In the genomic region with DNA sequence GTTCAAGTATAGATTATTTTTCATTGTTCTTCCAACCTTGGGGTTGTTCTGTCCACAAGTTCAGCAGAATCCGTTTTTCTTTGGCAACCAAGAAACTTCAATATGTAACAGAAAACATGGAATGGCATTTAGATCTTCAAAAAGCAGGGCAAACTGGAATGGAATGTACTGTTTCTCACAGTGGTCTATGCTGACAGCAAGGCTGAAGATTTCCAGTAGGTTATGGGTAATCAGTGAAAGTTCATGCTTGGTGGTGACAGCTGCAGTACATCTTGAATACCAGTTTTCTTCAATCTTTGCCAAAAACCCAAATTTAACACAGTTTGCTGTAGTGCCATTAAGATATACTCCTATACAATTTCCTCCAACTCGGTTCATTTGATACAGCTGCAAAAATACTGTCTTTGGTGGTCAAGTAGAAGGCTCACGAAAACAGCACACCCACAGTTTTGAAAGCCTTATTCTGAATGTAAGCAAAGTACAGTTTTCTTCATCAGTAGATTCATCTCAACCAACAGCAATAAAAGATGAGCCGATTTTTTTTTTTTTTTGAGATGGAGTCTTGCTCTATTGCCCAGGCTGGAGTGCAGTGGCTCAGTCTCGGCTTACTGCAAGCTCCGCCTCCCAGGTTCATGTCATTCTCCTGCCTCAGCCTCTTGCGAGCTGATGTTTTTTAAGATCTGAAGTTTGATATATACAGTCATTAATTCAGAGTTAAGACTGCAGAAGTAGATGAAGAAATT, we compare ENCODE assay signal across 19 cellular contexts. TPM values are rescaled to one million over a fixed set of nuclear protein-coding genes. Genes with fewer than 3 reads are reported as not detected.
DNase-seq lines count a peak whose midpoint lies in the region; ATAC-seq, FAIRE-seq and TF ChIP-seq lines count a peak whose summit lies in the region.
"Had no signal": no experiment of that assay in that cellular context is flagged by ENCODE, and none has a peak within 500 bp of the region (broad histone marks: within the 10 kb centered on the region; RNA-seq: fewer than 3 reads in every experiment).

No MANE protein-coding gene starts in this region.

- CTCF ChIA-PET in activated CD4-positive, alpha-beta T cell treated with anti-CD3 and anti-CD28 coated beads for 36 hours (lab: Charles Lee), result interaction anchor here (1.0 to 2.0 kb wide), 3 partner anchors 12 to 83 kb away, joined by 3 to 6 read pairs (median 6); partner anchors contain the start of gene RACK1
- CTCF ChIA-PET in GM12878 (lab: Yijun Ruan, JAX), result interaction anchor here (1.2 to 1.9 kb wide), 3 partner anchors 8 to 68 kb away, joined by 5 to 6 read pairs (median 5); partner anchors contain the start of gene RACK1

- no peak overlapping the region for H3K4me3 Mint-ChIP-seq in activated CD4-positive, alpha-beta T cell treated with anti-CD3 and anti-CD28 coated beads for 36 hours
- no peak overlapping the region for H3K4me3 Mint-ChIP-seq in osteocyte (ENCODE audit: unreplicated experiment)
- H3K4me3 Mint-ChIP-seq in H9, result no peak overlapping the region

- H3K56ac ChIP-seq in H9 (ENCODE audit: insufficient read length, low read depth, low read length), result no peak overlapping the region

- H2AFZ ChIP-seq in GM12878 (ENCODE audit: control insufficient read depth, low read depth, low read length) (no peak overlapping the region), H9 (ENCODE audit: low read length) (no peak overlapping the region)

- no peaks in the 10 kb centered on the region for H3K4me1 ChIP-seq in GM12878 (ENCODE audit: control insufficient read depth, insufficient read depth, low read length)
- no peaks in the 10 kb centered on the region; the same call in 1 of the 2 replicates for H3K4me1 ChIP-seq in H9 (ENCODE audit: insufficient read depth, low read length)

- peaks cover 85% of the 10 kb centered on the region for H3K79me2 ChIP-seq in GM12878 (ENCODE audit: control insufficient read depth, insufficient read depth, low read length)
- peaks cover 20% of the 10 kb centered on the region for H3K79me2 ChIP-seq in H9 (ENCODE audit: insufficient read depth, low read length)

- no peaks in the 10 kb centered on the region for H3K27me3 Mint-ChIP-seq in activated CD4-positive, alpha-beta T cell treated with anti-CD3 and anti-CD28 coated beads for 36 hours
- H3K27me3 Mint-ChIP-seq in osteocyte (ENCODE audit: unreplicated experiment) (no peaks in the 10 kb centered on the region), H9 (ENCODE audit: low read depth) (no peaks in the 10 kb centered on the region)

- TF ChIP-seq EP300 in GM12878 (IDR thresholded peaks at IDR 0.05; ENCODE audit: borderline replicate concordance in 1 of 2, control insufficient read depth in 1 of 2, low read depth in 2 of 2, low read length in 2 of 2), result no peak

- H3K4me3 ChIP-seq in GM12878, result 0 out of 2 replicates have a peak overlapping the region, but pooled peaks have one; percentile 2
- H3K4me3 ChIP-seq: coronary artery, sigmoid colon, upper lobe of right lung had no signal

- ATAC-seq in activated CD4-positive, alpha-beta T cell treated with anti-CD3 and anti-CD28 coated beads for 36 hours, result no peak
- ATAC-seq in GM12878, result no peak
- ATAC-seq in GM19395 (IDR thresholded peaks at IDR 0.05; ENCODE audit: unreplicated experiment), result no peak
- ATAC-seq: upper lobe of right lung had no signal

- no peaks in the 10 kb centered on the region for H3K9me3 Mint-ChIP-seq in activated CD4-positive, alpha-beta T cell treated with anti-CD3 and anti-CD28 coated beads for 36 hours (ENCODE audit: low read depth)
- H3K9me3 Mint-ChIP-seq in osteocyte (ENCODE audit: unreplicated experiment) (no peaks in the 10 kb centered on the region), H9 (no peaks in the 10 kb centered on the region)

- peaks cover 4% of the 10 kb centered on the region for H3K79me1 ChIP-seq in H9 (ENCODE audit: insufficient read depth, low read depth, low read length, poor library complexity, severe bottlenecking)

- no TSS peak for BruUV-seq in GM12878 (replicated peaks; lab: Mats Ljungman, UMichigan)

- no peak for TF ChIP-seq RAD21 in GM12878 (IDR thresholded peaks at IDR 0.05; ENCODE audit: insufficient read depth, low read depth, low read length)

- H3T11ph ChIP-seq in H9 (ENCODE audit: low read length), result no peak overlapping the region

- 87% methylated on average over 7 of the region's 7 CpGs for WGBS in GM12878 (ENCODE audit: insufficient coverage, insufficient replicate concordance, low lambda C conversion rate, missing lambda C conversion rate)
- WGBS in H9 (ENCODE audit: extremely low coverage, insufficient read length, low lambda C conversion rate), result no CpG with 5 or more reads among the region's 7 CpGs

- no peak overlapping the region for H2BK5ac ChIP-seq in H9 (ENCODE audit: insufficient read length, low read length)

- no peaks in the 10 kb centered on the region for H3K27me3 ChIP-seq in GM12878 (replicated peaks in 1 of 2; ENCODE audit: control insufficient read depth in 2 of 2, insufficient read depth in 2 of 2, low read length in 1 of 2)
- no peaks in the 10 kb centered on the region for H3K27me3 ChIP-seq in H9 (ENCODE audit: insufficient read depth, low read length)
- H3K27me3 ChIP-seq: sigmoid colon, upper lobe of right lung had no signal

- TF ChIP-seq CTCF in GM12878 (IDR thresholded peaks at IDR 0.05 in 2 of 3, conservative IDR thresholded peaks at IDR 0.05 in 1 of 3; ENCODE audit: control insufficient read depth in 2 of 3, extremely low read depth in 1 of 3, insufficient read depth in 1 of 3, low read depth in 3 of 3, low read length in 3 of 3) (no peak), osteocyte (IDR thresholded peaks at IDR 0.05) (no peak), H9 (conservative IDR thresholded peaks at IDR 0.05) (no peak)

- no peak overlapping the region for H3K23ac ChIP-seq in H9 (ENCODE audit: insufficient read length, low read depth, low read length)

- no peak overlapping the region for H2AK5ac ChIP-seq in H9 (ENCODE audit: insufficient read length, low read length)

- H3K4me2 ChIP-seq in GM12878 (ENCODE audit: control insufficient read depth, insufficient read depth), result no peak overlapping the region
- no peak overlapping the region for H3K4me2 ChIP-seq in H9 (ENCODE audit: insufficient read depth, insufficient read length, low read length)

- H2BK20ac ChIP-seq in H9 (ENCODE audit: low read depth, low read length, poor library complexity, severe bottlenecking), result no peak overlapping the region

- DNase-seq in activated CD4-positive, alpha-beta T cell treated with anti-CD3 and anti-CD28 coated beads for 36 hours, result no peak
- DNase-seq in activated CD4-positive, alpha-beta T cell treated with anti-CD3 and anti-CD28 coated beads for 1 hour, result no peak
- peak; percentile 69 for DNase-seq in LHCN-M2 (ENCODE audit: low read depth)
- no peak for DNase-seq in GM12878 (ENCODE audit: low read depth, low spot score)
- no peak for DNase-seq in osteocyte (ENCODE audit: extremely low spot score, unreplicated experiment)
- no peak for DNase-seq in kidney glomerular epithelial cell (lab: John Stamatoyannopoulos, UW)
- DNase-seq in H9, result no peak
- DNase-seq: activated T-cell treated with anti-CD3 and anti-CD28 coated beads, Interleukin-2, amount 50 U/mL, for 48 hours; NCI-H2107; NCI-H69; sigmoid colon; stimulated activated CD4-positive, alpha-beta T cell treated with anti-CD3 and anti-CD28 coated beads, Interleukin-4, amount 100 ng/mL, for 4 hours; T-helper 2 cell; upper lobe of right lung had no signal

- FAIRE-seq in GM12878 (lab: Jason Lieb, UNC), result no peak
- FAIRE-seq: GM12892, H54 had no signal

- H3K4ac ChIP-seq in H9 (ENCODE audit: low read depth, low read length), result no peak overlapping the region

- peaks cover 0 to 13% of the 10 kb centered on the region in 2 experiments; a peak in 2 of 4 replicates for H3K36me3 ChIP-seq in GM12878 (ENCODE audit: control insufficient read depth in 2 of 2, insufficient read depth in 2 of 2, low read length in 1 of 2)

- RAD21 ChIA-PET in GM12878 (lab: Charles Lee; ENCODE audit: unreplicated experiment), result interaction anchor here (1.0 kb wide), 1 partner anchor 12 kb away, joined by 3 read pairs; no protein-coding TSS in a partner anchor

- in situ Hi-C loops in GM12878 (cut with MboI), result loop anchor here (10.0 kb wide), 1 partner anchor 71 kb away; no protein-coding TSS in a partner anchor

- no peak for TF ChIP-seq POLR2A in GM12878 (IDR thresholded peaks at IDR 0.05; ENCODE audit: low read depth, low read length)

- H3K27ac ChIP-seq in GM12878 (ENCODE audit: control insufficient read depth, insufficient read depth), result no peak overlapping the region
- no peak overlapping the region for H3K27ac ChIP-seq in H9 (ENCODE audit: insufficient read length, low read depth, low read length)
- H3K27ac ChIP-seq: coronary artery, epithelial cell of prostate, sigmoid colon, upper lobe of right lung had no signal

- peak overlapping the region; percentile 81 for H3K27ac Mint-ChIP-seq in activated CD4-positive, alpha-beta T cell treated with anti-CD3 and anti-CD28 coated beads for 36 hours
- H3K27ac Mint-ChIP-seq in osteocyte (ENCODE audit: unreplicated experiment) (peak overlapping the region; percentile 28), H9 (no peak overlapping the region; a peak in 1 of 7 replicates)

- intact Hi-C loops in activated CD4-positive, alpha-beta T cell treated with anti-CD3 and anti-CD28 coated beads for 36 hours (cut with DNase I, micrococcal nuclease), result no loop called here
- intact Hi-C loops in GM12878 (cut with micrococcal nuclease; ENCODE audit: unreplicated experiment), result no loop called here

- SMC1A ChIA-PET in GM12878 (lab: Charles Lee; ENCODE audit: uncharacterized antibody, unreplicated experiment), result interaction anchor here (0.6 to 1.5 kb wide), 5 partner anchors 11 to 454 kb away, joined by 3 to 6 read pairs (median 3); partner anchors contain the start of gene MGAT1

- peaks cover 13% of the 10 kb centered on the region for H3K23me2 ChIP-seq in H9 (ENCODE audit: insufficient read length, low read depth, low read length, poor library complexity, severe bottlenecking)

- H4K5ac ChIP-seq in H9 (ENCODE audit: insufficient read length, low read depth, low read length), result no peak overlapping the region

- no peaks in the 10 kb centered on the region for H3K9me3 ChIP-seq in GM12878 (replicated peaks; ENCODE audit: control insufficient read depth, insufficient read depth, low read length)
- no peaks in the 10 kb centered on the region for H3K9me3 ChIP-seq in H9 (ENCODE audit: control insufficient read depth, low read depth, low read length)
- H3K9me3 ChIP-seq: sigmoid colon, upper lobe of right lung had no signal

- no peak overlapping the region for H4K8ac ChIP-seq in H9 (replicated peaks; ENCODE audit: insufficient read length, low read depth, low read length)

- peaks cover 47% of the 10 kb centered on the region for H3K36me3 Mint-ChIP-seq in activated CD4-positive, alpha-beta T cell treated with anti-CD3 and anti-CD28 coated beads for 36 hours (ENCODE audit: low read depth)
- H3K36me3 Mint-ChIP-seq in osteocyte (ENCODE audit: unreplicated experiment) (peaks cover 26% of the 10 kb centered on the region), H9 (ENCODE audit: insufficient read depth in 1 of 3, low read depth in 3 of 3) (peaks cover 15 to 47% (median 39%) of the 10 kb centered on the region in 3 experiments; a peak in 6 of 7 replicates)

- H4K91ac ChIP-seq in H9 (ENCODE audit: insufficient read length, low read depth, low read length), result no peak overlapping the region

- POLR2A ChIA-PET in activated CD4-positive, alpha-beta T cell treated with anti-CD3 and anti-CD28 coated beads for 36 hours (lab: Charles Lee), result interaction anchor here (1.3 kb wide), 1 partner anchor 12 kb away, joined by 6 read pairs; the partner anchor contains the start of gene RACK1
- POLR2A ChIA-PET in GM12878 (lab: Charles Lee), result interaction anchor here (0.6 kb wide), 1 partner anchor 100 kb away, joined by 4 read pairs; no protein-coding TSS in a partner anchor

- no peaks in the 10 kb centered on the region for H4K20me1 ChIP-seq in GM12878 (ENCODE audit: control insufficient read depth, insufficient read depth)
- no peaks in the 10 kb centered on the region for H4K20me1 ChIP-seq in H9 (ENCODE audit: control insufficient read depth, insufficient read depth, insufficient read length)

- no peak overlapping the region for H3K18ac ChIP-seq in H9 (ENCODE audit: insufficient read length, low read depth, low read length)

- H2BK120ac ChIP-seq in H9 (ENCODE audit: low read depth, low read length, poor library complexity, severe bottlenecking), result no peak overlapping the region

- H2BK15ac ChIP-seq in H9 (ENCODE audit: low read depth, low read length), result no peak overlapping the region

- no peak overlapping the region for H3K9ac ChIP-seq in GM12878 (ENCODE audit: control insufficient read depth, insufficient read depth, low read length)
- no peak overlapping the region for H3K9ac ChIP-seq in H9 (ENCODE audit: extremely low read depth, insufficient read length, low read length)

- peaks cover 61% of the 10 kb centered on the region for H3K4me1 Mint-ChIP-seq in activated CD4-positive, alpha-beta T cell treated with anti-CD3 and anti-CD28 coated beads for 36 hours
- peaks cover 69% of the 10 kb centered on the region for H3K4me1 Mint-ChIP-seq in osteocyte (ENCODE audit: unreplicated experiment)
- H3K4me1 Mint-ChIP-seq in H9, result peaks cover 26 to 32% of the 10 kb centered on the region in 2 experiments

- H2BK12ac ChIP-seq in H9 (ENCODE audit: insufficient read length, low read depth, low read length), result no peak overlapping the region

- H3K14ac ChIP-seq in H9 (ENCODE audit: insufficient read depth, low read length), result no peak overlapping the region

RNA-seq across cellular contexts. Expression of gene TRIM52, which starts 4.9 kb away (rescaled TPM):
- 10 to 100 TPM; 10.4 to 13.1 TPM for total RNA-seq in activated CD4-positive, alpha-beta T cell treated with anti-CD3 and anti-CD28 coated beads for 36 hours
- total RNA-seq in LHCN-M2 (2014; rRNA removed), result 3.4 and 5.7 TPM in 2 replicates
- polyA plus RNA-seq in LHCN-M2 (2012), result 3.0 TPM
- total RNA-seq in GM12878 (2013; cell fraction: nucleolus; rRNA removed), result 46.6 and 48.5 TPM in 2 replicates
- total RNA-seq in GM12878 (2014; rRNA removed), result 6.5 and 7.1 TPM in 2 replicates
- total RNA-seq in GM12878 (2014; rRNA removed; fragmentation: Illumina TruSeq; extraction: Trizol), result 10.1 and 11.5 TPM in 2 replicates
- total RNA-seq in GM12878 (2021), result 8.4 and 8.6 TPM in 2 replicates
- polyA plus RNA-seq in GM12878 (2011; ENCODE audit: low read depth), result 5.9 TPM
- 24.3 and 34.0 TPM in 2 replicates for polyA plus RNA-seq in GM12878 (2011; rRNA removed)
- 12.3 and 13.7 TPM in 2 replicates for polyA plus RNA-seq in GM12878 (2011; cell fraction: cytosol; rRNA removed)
- polyA plus RNA-seq in GM12878 (2011; cell fraction: nucleus; rRNA removed), result 31.5 and 38.7 TPM in 2 replicates
- 10.7 and 12.3 TPM in 2 replicates for polyA plus RNA-seq in GM12878 (2012)
- polyA plus RNA-seq in GM12878 (2014; fragmentation: Illumina TruSeq; extraction: Trizol), result 12.4 and 14.7 TPM in 2 replicates
- 1 to 10 TPM; 1.4 to 3.4 TPM for polyA plus RNA-seq in GM12878 (2014; fragmentation: Nextera tagmentation; extraction: Ambion mirVana)
- polyA plus RNA-seq in GM12878 (2014; rRNA removed), result 11.6 and 13.4 TPM in 2 replicates
- 1 to 10 TPM; 6.8 to 7.9 TPM for polyA plus RNA-seq in GM12878 (2016; fragmentation: Nextera tagmentation; extraction: Ambion mirVana)
- 19.5 and 28.6 TPM in 2 replicates for polyA minus RNA-seq in GM12878 (2011; rRNA and poly(A)+ RNA removed)
- polyA minus RNA-seq in GM12878 (2011; cell fraction: cytosol; rRNA and poly(A)+ RNA removed), result 6.1 and 7.9 TPM in 2 replicates
- polyA minus RNA-seq in GM12878 (2011; cell fraction: nucleus; rRNA and poly(A)+ RNA removed), result 15.4 and 24.9 TPM in 2 replicates
- total RNA-seq in osteocyte, result 12.8 and 13.7 TPM in 2 replicates
- total RNA-seq in H9 (2021), result 5.1 and 5.7 TPM in 2 replicates

RNA-seq across cellular contexts. Expression of gene RACK1, which starts 12.3 kb away (rescaled TPM):
- total RNA-seq in activated CD4-positive, alpha-beta T cell treated with anti-CD3 and anti-CD28 coated beads for 36 hours, result 1,000 to 10,000 TPM; 2,724 to 3,901 TPM
- total RNA-seq in LHCN-M2 (2014; rRNA removed), result 2,805 and 3,118 TPM in 2 replicates
- 3,165 TPM for polyA plus RNA-seq in LHCN-M2 (2012)
- 1,060 and 1,082 TPM in 2 replicates for total RNA-seq in GM12878 (2013; cell fraction: nucleolus; rRNA removed)
- total RNA-seq in GM12878 (2014; rRNA removed), result 6,385 and 6,584 TPM in 2 replicates
- 4,111 and 4,251 TPM in 2 replicates for total RNA-seq in GM12878 (2014; rRNA removed; fragmentation: Illumina TruSeq; extraction: Trizol)
- 2,742 and 2,873 TPM in 2 replicates for total RNA-seq in GM12878 (2021)
- polyA plus RNA-seq in GM12878 (2011; ENCODE audit: low read depth), result 2,498 TPM
- polyA plus RNA-seq in GM12878 (2011; rRNA removed), result 2,058 and 4,963 TPM in 2 replicates
- 6,471 and 7,747 TPM in 2 replicates for polyA plus RNA-seq in GM12878 (2011; cell fraction: cytosol; rRNA removed)
- polyA plus RNA-seq in GM12878 (2011; cell fraction: nucleus; rRNA removed), result 2,792 and 3,345 TPM in 2 replicates
- 4,319 and 4,635 TPM in 2 replicates for polyA plus RNA-seq in GM12878 (2012)
- 2,869 and 4,083 TPM in 2 replicates for polyA plus RNA-seq in GM12878 (2014; fragmentation: Illumina TruSeq; extraction: Trizol)
- polyA plus RNA-seq in GM12878 (2014; fragmentation: Nextera tagmentation; extraction: Ambion mirVana), result 1,000 to 10,000 TPM; 3,729 to 5,412 TPM
- polyA plus RNA-seq in GM12878 (2014; rRNA removed), result 5,813 and 5,897 TPM in 2 replicates
- polyA plus RNA-seq in GM12878 (2016; fragmentation: Nextera tagmentation; extraction: Ambion mirVana), result 1,000 to 10,000 TPM; 1,365 to 1,424 TPM
- polyA minus RNA-seq in GM12878 (2011; rRNA and poly(A)+ RNA removed), result 6,568 and 9,193 TPM in 2 replicates
- polyA minus RNA-seq in GM12878 (2011; cell fraction: cytosol; rRNA and poly(A)+ RNA removed), result 1,862 and 1,930 TPM in 2 replicates
- 910 and 1,213 TPM in 2 replicates for polyA minus RNA-seq in GM12878 (2011; cell fraction: nucleus; rRNA and poly(A)+ RNA removed)
- total RNA-seq in osteocyte, result 1,869 and 1,921 TPM in 2 replicates
- 2,548 and 2,552 TPM in 2 replicates for total RNA-seq in H9 (2021)

RNA-seq across cellular contexts. Expression of gene TRIM41, which starts 32.9 kb away (rescaled TPM):
- total RNA-seq in activated CD4-positive, alpha-beta T cell treated with anti-CD3 and anti-CD28 coated beads for 36 hours, result 10 to 100 TPM; 27.0 to 30.7 TPM
- total RNA-seq in LHCN-M2 (2014; rRNA removed) (14.4 and 18.8 TPM in 2 replicates), GM12878 (2014; rRNA removed) (16.0 and 17.2 TPM in 2 replicates), GM12878 (2014; rRNA removed; fragmentation: Illumina TruSeq; extraction: Trizol) (10.5 and 10.6 TPM in 2 replicates), GM12878 (2021) (24.6 and 28.9 TPM in 2 replicates), osteocyte (25.2 and 27.1 TPM in 2 replicates), H9 (2021) (33.5 and 34.2 TPM in 2 replicates)
- 22.9 TPM for polyA plus RNA-seq in LHCN-M2 (2012)
- 30.1 and 34.3 TPM in 2 replicates for total RNA-seq in GM12878 (2013; cell fraction: nucleolus; rRNA removed)
- 11.5 TPM for polyA plus RNA-seq in GM12878 (2011; ENCODE audit: low read depth)
- polyA plus RNA-seq in GM12878 (2011; rRNA removed) (14.8 and 17.7 TPM in 2 replicates), GM12878 (2014; fragmentation: Illumina TruSeq; extraction: Trizol) (9.4 and 10.6 TPM in 2 replicates), GM12878 (2014; fragmentation: Nextera tagmentation; extraction: Ambion mirVana) (1 to 10 TPM; 1.0 to 3.2 TPM), GM12878 (2014; rRNA removed) (21.5 and 24.4 TPM in 2 replicates), GM12878 (2016; fragmentation: Nextera tagmentation; extraction: Ambion mirVana) (1 to 10 TPM; 5.2 to 5.5 TPM)
- 16.4 and 21.9 TPM in 2 replicates for polyA plus RNA-seq in GM12878 (2011; cell fraction: cytosol; rRNA removed)
- 173 and 195 TPM in 2 replicates for polyA plus RNA-seq in GM12878 (2011; cell fraction: nucleus; rRNA removed)
- polyA plus RNA-seq in GM12878 (2012), result 21.7 and 28.2 TPM in 2 replicates
- polyA minus RNA-seq in GM12878 (2011; rRNA and poly(A)+ RNA removed), result 8.6 and 10.9 TPM in 2 replicates
- polyA minus RNA-seq in GM12878 (2011; cell fraction: cytosol; rRNA and poly(A)+ RNA removed), result 6.8 and 7.5 TPM in 2 replicates
- 16.0 and 24.7 TPM in 2 replicates for polyA minus RNA-seq in GM12878 (2011; cell fraction: nucleus; rRNA and poly(A)+ RNA removed)

RNA-seq across cellular contexts. Expression of gene TRIM7, which starts 51.0 kb away (rescaled TPM):
- total RNA-seq in activated CD4-positive, alpha-beta T cell treated with anti-CD3 and anti-CD28 coated beads for 36 hours, result 1 to 10 TPM; 1.4 to 1.6 TPM
- total RNA-seq in LHCN-M2 (2014; rRNA removed) (1.5 and 1.6 TPM in 2 replicates), GM12878 (2014; rRNA removed) (0.54 and 1.1 TPM in 2 replicates), GM12878 (2014; rRNA removed; fragmentation: Illumina TruSeq; extraction: Trizol) (0.22 and 0.46 TPM in 2 replicates), GM12878 (2021) (0.38 and 0.96 TPM in 2 replicates), osteocyte (3.8 and 4.0 TPM in 2 replicates), H9 (2021) (not detected in 2 replicates)
- polyA plus RNA-seq in LHCN-M2 (2012), result 2.4 TPM
- 0.59 and 0.84 TPM in 2 replicates for total RNA-seq in GM12878 (2013; cell fraction: nucleolus; rRNA removed)
- 1.1 TPM for polyA plus RNA-seq in GM12878 (2011; ENCODE audit: low read depth)
- polyA plus RNA-seq in GM12878 (2011; rRNA removed) (1.6 TPM in 2 replicates), GM12878 (2014; fragmentation: Illumina TruSeq; extraction: Trizol) (0.32 and 0.33 TPM in 2 replicates), GM12878 (2014; fragmentation: Nextera tagmentation; extraction: Ambion mirVana) (under 1 TPM; 0.02 to 0.20 TPM), GM12878 (2014; rRNA removed) (0.84 and 1.1 TPM in 2 replicates), GM12878 (2016; fragmentation: Nextera tagmentation; extraction: Ambion mirVana) (1 to 10 TPM in 1 of 2 experiments, under 1 TPM in 1; 0.44 to 1.3 TPM)
- 0.97 and 1.0 TPM in 2 replicates for polyA plus RNA-seq in GM12878 (2011; cell fraction: cytosol; rRNA removed)
- 2.2 and 2.4 TPM in 2 replicates for polyA plus RNA-seq in GM12878 (2011; cell fraction: nucleus; rRNA removed)
- 0.87 and 1.7 TPM in 2 replicates for polyA plus RNA-seq in GM12878 (2012)
- polyA minus RNA-seq in GM12878 (2011; rRNA and poly(A)+ RNA removed), result 0.80 and 0.88 TPM in 2 replicates
- 0.83 and 1.1 TPM in 2 replicates for polyA minus RNA-seq in GM12878 (2011; cell fraction: cytosol; rRNA and poly(A)+ RNA removed)
- polyA minus RNA-seq in GM12878 (2011; cell fraction: nucleus; rRNA and poly(A)+ RNA removed), result 0.73 and 1.5 TPM in 2 replicates

Comparison
In these comparisons a context has a peak if more than half of its experiments do, and no peak if none do; other contexts are left out.
1. H3K27ac Mint-ChIP-seq: peak in activated CD4-positive, alpha-beta T cell treated with anti-CD3 and anti-CD28 coated beads for 36 hours (single experiment) and osteocyte (single experiment); none in H9 (0 of 3).